8 cellular contexts compared by ENCODE assay signal in the genomic region with DNA sequence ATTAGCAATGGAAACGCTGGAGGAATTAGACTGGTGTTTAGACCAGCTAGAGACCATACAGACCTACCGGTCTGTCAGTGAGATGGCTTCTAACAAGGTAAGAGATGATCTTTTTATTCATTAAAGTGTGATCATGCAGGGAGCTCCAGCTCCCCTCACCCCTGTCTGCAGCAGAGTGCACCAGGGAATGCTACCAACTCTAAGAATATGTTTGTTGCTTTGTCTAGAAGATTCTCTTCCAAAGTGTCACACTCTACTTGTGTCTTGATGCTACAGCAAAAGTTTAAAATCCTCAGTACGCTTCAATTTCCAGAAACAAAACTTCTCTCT.
DNase-seq lines count a peak whose midpoint lies in the region; ATAC-seq and FAIRE-seq lines count a peak whose summit lies in the region.

No MANE protein-coding gene starts in this region.

- H3K9me3 ChIP-seq in mucosa of rectum (ENCODE audit: control insufficient read depth in 2 of 2, low read length in 2 of 2): no peaks in the 10 kb centered on the region
- H3K9me3 ChIP-seq in aorta (ENCODE audit: control insufficient read depth, low read length): no peaks in the 10 kb centered on the region

- H3K36me3 ChIP-seq in mucosa of rectum (ENCODE audit: control insufficient read depth in 2 of 2, insufficient read depth in 2 of 2, low read length in 2 of 2): no peaks in the 10 kb centered on the region
- no peaks in the 10 kb centered on the region for H3K36me3 ChIP-seq in aorta (ENCODE audit: control insufficient read depth in 1 of 2, insufficient read depth in 2 of 2, low read length in 1 of 2)

- H3K4me1 ChIP-seq in mucosa of rectum (ENCODE audit: control insufficient read depth in 2 of 2, insufficient read depth in 2 of 2, low read length in 2 of 2) (peaks cover 0 to 6% of the 10 kb centered on the region in 2 donors), aorta (ENCODE audit: control insufficient read depth in 1 of 2, insufficient read depth in 2 of 2, low read length in 2 of 2) (peaks cover 0 to 7% of the 10 kb centered on the region in 2 donors)

- no peak for FAIRE-seq in GM19239 (lab: Jason Lieb, UNC)

- H3K9ac ChIP-seq in mucosa of rectum (ENCODE audit: low read depth in 1 of 2, low read length in 2 of 2): peak overlapping the region; percentile 62 to 65

- ATAC-seq in Right ventricle myocardium inferior: peak; percentile 8
- ATAC-seq in aorta (ENCODE audit: low FRiP score): no peak

- in situ Hi-C loops in ACHN (cut with HindIII; ENCODE audit: low pct_ligation_motif_present, low pct_unique_long_range_greater_than_20kb, low sequenced_read_pairs): no loop called here

- DNase-seq in Right ventricle myocardium inferior (ENCODE audit: missing footprints): no peak
- no peak for DNase-seq in cardiac septum (ENCODE audit: low spot score)
- no peak for DNase-seq in aorta
- DNase-seq in GM19239 (ENCODE audit: insufficient read length, low spot score): no peak
- DNase-seq in NCI-H1694 treated with DMSO at 0.1 percent for 48 hours (lab: John Stamatoyannopoulos, UW): no peak
- no peak for DNase-seq in ACHN

- H3K27ac ChIP-seq in cingulate gyrus (ENCODE audit: low read depth, low read length): peak overlapping the region; percentile 66
- H3K27ac ChIP-seq in mucosa of rectum (ENCODE audit: low read depth in 2 of 2, low read length in 2 of 2): peak overlapping the region; percentile 68 to 86
- no peak overlapping the region for H3K27ac ChIP-seq in aorta (ENCODE audit: low read depth in 1 of 2, low read length in 2 of 2)

- no peaks in the 10 kb centered on the region for H3K27me3 ChIP-seq in mucosa of rectum (ENCODE audit: control insufficient read depth in 2 of 2, insufficient read depth in 2 of 2, low read length in 2 of 2)
- no peaks in the 10 kb centered on the region for H3K27me3 ChIP-seq in aorta (ENCODE audit: control insufficient read depth in 1 of 2, insufficient read depth in 2 of 2, low read length in 1 of 2)

- intact Hi-C loops in Right ventricle myocardium inferior (cut with DNase I): loop anchor here (1.0 kb wide), 1 partner anchor 61 kb away; no protein-coding TSS in a partner anchor
- intact Hi-C loops in cardiac septum (cut with DNase I): loop anchor here (1.0 to 5.0 kb wide), 3 partner anchors 16 to 115 kb away; no protein-coding TSS in a partner anchor
- intact Hi-C loops in aorta (cut with DNase I): loop anchor here (5.0 to 10.0 kb wide), 3 partner anchors 60 to 115 kb away; no protein-coding TSS in a partner anchor

- H3K4me3 ChIP-seq in mucosa of rectum (ENCODE audit: low read length in 2 of 2): peak overlapping the region; percentile 74 to 89
- peak overlapping the region; percentile 13 to 54 for H3K4me3 ChIP-seq in aorta (ENCODE audit: low read length in 2 of 2)

- WGBS in aorta, 2 donors: 1% methylated on average over 3 of the region's 3 CpGs

Comparison
In these comparisons a context has a peak if more than half of its experiments do, and no peak if none do; other contexts are left out.
1. H3K27ac ChIP-seq: peak in cingulate gyrus (single experiment) and mucosa of rectum (2 of 2); none in aorta (0 of 2).